ENCODE assay signal across 26 cellular contexts in genomic region chr9:101671567-101671966, GRCh38.
"Had no signal": no experiment of that assay in that cellular context is flagged by ENCODE, and none has a peak within 500 bp of the region (broad histone marks: within the 10 kb centered on the region; RNA-seq: fewer than 3 reads in every experiment).

No MANE protein-coding gene starts in this region.

- H3K4me3 ChIP-seq: hepatocyte, left ventricle myocardium inferior, ovary, prostate gland, spleen, upper lobe of right lung had no signal

- H3K27ac Mint-ChIP-seq: activated B cell treated with CpG ODN at 0.5 μM for 24 hours; activated CD4-positive, alpha-beta T cell treated with anti-CD3 and anti-CD28 coated beads for 36 hours; activated naive CD8-positive, alpha-beta T cell treated with anti-CD3 and anti-CD28 coated beads for 36 hours; activated T-cell treated with anti-CD3 and anti-CD28 coated beads, Interleukin-2, amount 50 U/mL, for 24 hours; activated T-helper 2 cell treated with anti-CD3 and anti-CD28 coated beads, Interferon-gamma antibody, Interleukin-2, Interleukin-4, amounts not matched to agents 10 μg/mL and 5 μg/mL and 100 μg/mL, durations not matched to agents 14 hours and 24 hours and 36 hours; immature natural killer cell; natural killer cell had no signal

- H3K27ac ChIP-seq: hepatocyte, left ventricle myocardium inferior, neutrophil, ovary, prostate gland, spleen, upper lobe of right lung had no signal

- H3K36me3 Mint-ChIP-seq: activated naive CD8-positive, alpha-beta T cell treated with anti-CD3 and anti-CD28 coated beads for 36 hours; immature natural killer cell; natural killer cell had no signal

- H3K9me3 Mint-ChIP-seq: activated B cell treated with CpG ODN at 0.5 μM for 24 hours; activated naive CD8-positive, alpha-beta T cell treated with anti-CD3 and anti-CD28 coated beads for 36 hours; activated T-cell treated with anti-CD3 and anti-CD28 coated beads, Interleukin-2, amount 50 U/mL, for 24 hours; activated T-helper 2 cell treated with anti-CD3 and anti-CD28 coated beads, Interferon-gamma antibody, Interleukin-2, Interleukin-4, amounts not matched to agents 10 μg/mL and 5 μg/mL and 100 μg/mL, durations not matched to agents 14 hours and 24 hours and 36 hours had no signal

- H3K4me1 ChIP-seq: left ventricle myocardium inferior, prostate gland, spleen had no signal

- H3K4me3 Mint-ChIP-seq: activated B cell treated with CpG ODN at 0.5 μM for 24 hours; activated CD4-positive, alpha-beta T cell treated with anti-CD3 and anti-CD28 coated beads for 36 hours; activated naive CD8-positive, alpha-beta T cell treated with anti-CD3 and anti-CD28 coated beads for 36 hours; activated T-cell treated with anti-CD3 and anti-CD28 coated beads, Interleukin-2, amount 50 U/mL, for 24 hours; immature natural killer cell; natural killer cell had no signal

- H3K27me3 ChIP-seq: hepatocyte, neutrophil, ovary, spleen, upper lobe of right lung had no signal

- H3K4me1 Mint-ChIP-seq: activated B cell treated with CpG ODN at 0.5 μM for 24 hours; activated CD4-positive, alpha-beta T cell treated with anti-CD3 and anti-CD28 coated beads for 36 hours; activated naive CD8-positive, alpha-beta T cell treated with anti-CD3 and anti-CD28 coated beads for 36 hours; immature natural killer cell; natural killer cell had no signal

- H3K36me3 ChIP-seq: left ventricle myocardium inferior, neutrophil, ovary, prostate gland, spleen, upper lobe of right lung had no signal

- H3K27me3 Mint-ChIP-seq: activated B cell treated with CpG ODN at 0.5 μM for 24 hours; activated naive CD8-positive, alpha-beta T cell treated with anti-CD3 and anti-CD28 coated beads for 36 hours; activated T-cell treated with anti-CD3 and anti-CD28 coated beads, Interleukin-2, amount 50 U/mL, for 24 hours had no signal

- H2AFZ ChIP-seq: hepatocyte had no signal

- DNase-seq: activated B cell treated with CpG ODN at 0.5 μM for 24 hours; activated CD4-positive, alpha-beta T cell treated with anti-CD3 and anti-CD28 coated beads for 36 hours; activated CD4-positive, alpha-beta T cell treated with anti-CD3 and anti-CD28 coated beads, Interleukin-2, amount 50 U/mL, for 4 hours; activated CD8-positive, alpha-beta memory T cell treated with anti-CD3 and anti-CD28 coated beads for 24 hours; activated CD8-positive, alpha-beta memory T cell treated with anti-CD3 and anti-CD28 coated beads, Interleukin-2, amount 50 U/mL, for 4 hours; activated naive CD4-positive, alpha-beta T cell; activated naive CD8-positive, alpha-beta T cell treated with anti-CD3 and anti-CD28 coated beads for 36 hours; activated T-cell treated with anti-CD3 and anti-CD28 coated beads, Interleukin-2, amount 50 U/mL, for 24 hours; central memory CD4-positive, alpha-beta T cell; effector memory CD4-positive, alpha-beta T cell; foreskin melanocyte; glutamatergic neuron; immature natural killer cell; left ventricle myocardium inferior; midbrain; natural killer cell; ovary; spleen; stimulated activated CD4-positive, alpha-beta T cell treated with anti-CD3 and anti-CD28 coated beads, Interleukin-4, amount 100 ng/mL, for 1 hour; stimulated activated naive CD4-positive, alpha-beta T cell; T-helper 9 cell; upper lobe of right lung had no signal

- H3K79me2 ChIP-seq: hepatocyte had no signal

- H3K9me3 ChIP-seq: left ventricle myocardium inferior, neutrophil, ovary, prostate gland, spleen, upper lobe of right lung had no signal

- H3K4me2 ChIP-seq: hepatocyte had no signal
